Comparison of ENCODE assay signal across 1 cellular context in the genomic region with DNA sequence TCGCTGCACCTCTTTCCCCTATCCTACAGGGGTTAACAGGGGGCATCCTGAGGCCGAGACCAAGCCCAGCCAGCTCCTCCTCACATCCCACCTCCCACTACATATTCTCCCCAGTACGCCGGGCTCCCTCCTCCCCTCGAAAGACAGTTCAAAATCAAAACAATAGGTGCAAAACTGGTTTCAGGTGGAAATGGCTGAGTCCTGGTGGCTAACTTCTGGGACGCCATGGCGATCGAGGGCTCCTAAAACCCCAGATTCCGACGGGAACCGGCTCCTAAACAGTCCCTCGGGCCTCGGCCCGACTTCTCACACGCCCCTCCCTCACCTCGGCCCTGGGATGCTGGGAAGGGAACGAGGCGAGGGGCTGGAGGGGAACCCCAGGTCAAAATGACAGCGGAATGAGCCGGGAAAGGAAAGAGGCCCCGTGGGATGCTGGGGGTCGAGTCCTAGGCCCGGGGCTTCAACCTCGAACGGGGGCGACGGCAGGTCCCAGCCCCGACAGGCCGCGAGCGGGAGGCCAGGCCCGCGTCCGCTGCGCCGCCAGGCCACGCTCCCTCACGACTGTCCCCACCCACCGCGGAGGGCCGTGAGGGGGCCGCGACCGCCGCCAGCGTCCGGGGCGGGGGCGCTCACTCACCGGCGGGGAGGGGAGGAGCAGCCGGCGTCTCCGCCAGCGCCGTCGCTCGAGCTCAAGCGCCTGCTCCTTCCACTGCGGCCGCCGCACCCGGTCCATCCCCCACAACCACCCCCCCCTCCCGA.
TF ChIP-seq lines count a peak whose summit lies in the region.

No MANE protein-coding gene starts in this region.

TF ChIP-seq in K562, 482 proteins besides CTCF, POLR2A, EP300 and RAD21 (continued from another document and continues in another):
- TF ChIP-seq, protein P1, sequence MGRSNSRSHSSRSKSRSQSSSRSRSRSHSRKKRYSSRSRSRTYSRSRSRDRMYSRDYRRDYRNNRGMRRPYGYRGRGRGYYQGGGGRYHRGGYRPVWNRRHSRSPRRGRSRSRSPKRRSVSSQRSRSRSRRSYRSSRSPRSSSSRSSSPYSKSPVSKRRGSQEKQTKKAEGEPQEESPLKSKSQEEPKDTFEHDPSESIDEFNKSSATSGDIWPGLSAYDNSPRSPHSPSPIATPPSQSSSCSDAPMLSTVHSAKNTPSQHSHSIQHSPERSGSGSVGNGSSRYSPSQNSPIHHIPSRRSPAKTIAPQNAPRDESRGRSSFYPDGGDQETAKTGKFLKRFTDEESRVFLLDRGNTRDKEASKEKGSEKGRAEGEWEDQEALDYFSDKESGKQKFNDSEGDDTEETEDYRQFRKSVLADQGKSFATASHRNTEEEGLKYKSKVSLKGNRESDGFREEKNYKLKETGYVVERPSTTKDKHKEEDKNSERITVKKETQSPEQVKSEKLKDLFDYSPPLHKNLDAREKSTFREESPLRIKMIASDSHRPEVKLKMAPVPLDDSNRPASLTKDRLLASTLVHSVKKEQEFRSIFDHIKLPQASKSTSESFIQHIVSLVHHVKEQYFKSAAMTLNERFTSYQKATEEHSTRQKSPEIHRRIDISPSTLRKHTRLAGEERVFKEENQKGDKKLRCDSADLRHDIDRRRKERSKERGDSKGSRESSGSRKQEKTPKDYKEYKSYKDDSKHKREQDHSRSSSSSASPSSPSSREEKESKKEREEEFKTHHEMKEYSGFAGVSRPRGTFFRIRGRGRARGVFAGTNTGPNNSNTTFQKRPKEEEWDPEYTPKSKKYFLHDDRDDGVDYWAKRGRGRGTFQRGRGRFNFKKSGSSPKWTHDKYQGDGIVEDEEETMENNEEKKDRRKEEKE (IDR thresholded peaks at IDR 0.05; ENCODE audit: borderline replicate concordance in 1 of 2, control insufficient read depth in 1 of 2, low read depth in 2 of 2, low read length in 1 of 2), result no peak
- TF ChIP-seq, protein P2, sequence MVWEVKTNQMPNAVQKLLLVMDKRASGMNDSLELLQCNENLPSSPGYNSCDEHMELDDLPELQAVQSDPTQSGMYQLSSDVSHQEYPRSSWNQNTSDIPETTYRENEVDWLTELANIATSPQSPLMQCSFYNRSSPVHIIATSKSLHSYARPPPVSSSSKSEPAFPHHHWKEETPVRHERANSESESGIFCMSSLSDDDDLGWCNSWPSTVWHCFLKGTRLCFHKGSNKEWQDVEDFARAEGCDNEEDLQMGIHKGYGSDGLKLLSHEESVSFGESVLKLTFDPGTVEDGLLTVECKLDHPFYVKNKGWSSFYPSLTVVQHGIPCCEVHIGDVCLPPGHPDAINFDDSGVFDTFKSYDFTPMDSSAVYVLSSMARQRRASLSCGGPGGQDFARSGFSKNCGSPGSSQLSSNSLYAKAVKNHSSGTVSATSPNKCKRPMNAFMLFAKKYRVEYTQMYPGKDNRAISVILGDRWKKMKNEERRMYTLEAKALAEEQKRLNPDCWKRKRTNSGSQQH (CRISPR knock-in tag; IDR thresholded peaks at IDR 0.05), result no peak
- TF ChIP-seq ERF (CRISPR knock-in tag; IDR thresholded peaks at IDR 0.05), result 0 out of 2 replicates have a peak, but pooled peaks have one; percentile 43
- peak; percentile 92 for TF ChIP-seq ZFX (CRISPR knock-in tag; IDR thresholded peaks at IDR 0.05)
- no peak for TF ChIP-seq ZNF274 (IDR thresholded peaks at IDR 0.05; ENCODE audit: borderline replicate concordance, low read depth, low read length)
- peak; percentile 5; the same call in 1 of the 2 replicates for TF ChIP-seq CREM (IDR thresholded peaks at IDR 0.05; ENCODE audit: low read depth)
- peak; percentile 56 for TF ChIP-seq SAP30 (IDR thresholded peaks at IDR 0.05; ENCODE audit: borderline replicate concordance, insufficient read depth, low read depth, low read length, poor library complexity, severe bottlenecking)
- no peak for TF ChIP-seq LARP7 (IDR thresholded peaks at IDR 0.05)
- TF ChIP-seq, protein P3, sequence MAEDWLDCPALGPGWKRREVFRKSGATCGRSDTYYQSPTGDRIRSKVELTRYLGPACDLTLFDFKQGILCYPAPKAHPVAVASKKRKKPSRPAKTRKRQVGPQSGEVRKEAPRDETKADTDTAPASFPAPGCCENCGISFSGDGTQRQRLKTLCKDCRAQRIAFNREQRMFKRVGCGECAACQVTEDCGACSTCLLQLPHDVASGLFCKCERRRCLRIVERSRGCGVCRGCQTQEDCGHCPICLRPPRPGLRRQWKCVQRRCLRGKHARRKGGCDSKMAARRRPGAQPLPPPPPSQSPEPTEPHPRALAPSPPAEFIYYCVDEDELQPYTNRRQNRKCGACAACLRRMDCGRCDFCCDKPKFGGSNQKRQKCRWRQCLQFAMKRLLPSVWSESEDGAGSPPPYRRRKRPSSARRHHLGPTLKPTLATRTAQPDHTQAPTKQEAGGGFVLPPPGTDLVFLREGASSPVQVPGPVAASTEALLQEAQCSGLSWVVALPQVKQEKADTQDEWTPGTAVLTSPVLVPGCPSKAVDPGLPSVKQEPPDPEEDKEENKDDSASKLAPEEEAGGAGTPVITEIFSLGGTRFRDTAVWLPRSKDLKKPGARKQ (CRISPR knock-in tag; IDR thresholded peaks at IDR 0.05), result no peak
- 0 out of 2 replicates have a peak, but pooled peaks have one; percentile 47 for TF ChIP-seq E2F3 (CRISPR knock-in tag; IDR thresholded peaks at IDR 0.05)
- TF ChIP-seq RBM15 (IDR thresholded peaks at IDR 0.05; ENCODE audit: insufficient read depth, low read length), result no peak
- TF ChIP-seq, protein P4, sequence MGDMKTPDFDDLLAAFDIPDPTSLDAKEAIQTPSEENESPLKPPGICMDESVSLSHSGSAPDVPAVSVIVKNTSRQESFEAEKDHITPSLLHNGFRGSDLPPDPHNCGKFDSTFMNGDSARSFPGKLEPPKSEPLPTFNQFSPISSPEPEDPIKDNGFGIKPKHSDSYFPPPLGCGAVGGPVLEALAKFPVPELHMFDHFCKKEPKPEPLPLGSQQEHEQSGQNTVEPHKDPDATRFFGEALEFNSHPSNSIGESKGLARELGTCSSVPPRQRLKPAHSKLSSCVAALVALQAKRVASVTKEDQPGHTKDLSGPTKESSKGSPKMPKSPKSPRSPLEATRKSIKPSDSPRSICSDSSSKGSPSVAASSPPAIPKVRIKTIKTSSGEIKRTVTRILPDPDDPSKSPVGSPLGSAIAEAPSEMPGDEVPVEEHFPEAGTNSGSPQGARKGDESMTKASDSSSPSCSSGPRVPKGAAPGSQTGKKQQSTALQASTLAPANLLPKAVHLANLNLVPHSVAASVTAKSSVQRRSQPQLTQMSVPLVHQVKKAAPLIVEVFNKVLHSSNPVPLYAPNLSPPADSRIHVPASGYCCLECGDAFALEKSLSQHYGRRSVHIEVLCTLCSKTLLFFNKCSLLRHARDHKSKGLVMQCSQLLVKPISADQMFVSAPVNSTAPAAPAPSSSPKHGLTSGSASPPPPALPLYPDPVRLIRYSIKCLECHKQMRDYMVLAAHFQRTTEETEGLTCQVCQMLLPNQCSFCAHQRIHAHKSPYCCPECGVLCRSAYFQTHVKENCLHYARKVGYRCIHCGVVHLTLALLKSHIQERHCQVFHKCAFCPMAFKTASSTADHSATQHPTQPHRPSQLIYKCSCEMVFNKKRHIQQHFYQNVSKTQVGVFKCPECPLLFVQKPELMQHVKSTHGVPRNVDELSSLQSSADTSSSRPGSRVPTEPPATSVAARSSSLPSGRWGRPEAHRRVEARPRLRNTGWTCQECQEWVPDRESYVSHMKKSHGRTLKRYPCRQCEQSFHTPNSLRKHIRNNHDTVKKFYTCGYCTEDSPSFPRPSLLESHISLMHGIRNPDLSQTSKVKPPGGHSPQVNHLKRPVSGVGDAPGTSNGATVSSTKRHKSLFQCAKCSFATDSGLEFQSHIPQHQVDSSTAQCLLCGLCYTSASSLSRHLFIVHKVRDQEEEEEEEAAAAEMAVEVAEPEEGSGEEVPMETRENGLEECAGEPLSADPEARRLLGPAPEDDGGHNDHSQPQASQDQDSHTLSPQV (IDR thresholded peaks at IDR 0.05), result 0 out of 2 replicates have a peak, but pooled peaks have one; percentile 27
- no peak for TF ChIP-seq ZNF696 (CRISPR knock-in tag; conservative IDR thresholded peaks at IDR 0.05)
- TF ChIP-seq POLR2G (IDR thresholded peaks at IDR 0.05; ENCODE audit: low read depth, low read length), result peak; percentile 84
- TF ChIP-seq EGR1 (conservative IDR thresholded peaks at IDR 0.05), result peak; percentile 11; the same call in 1 of the 2 replicates
- TF ChIP-seq SMAD4 (CRISPR knock-in tag; conservative IDR thresholded peaks at IDR 0.05), result 0 out of 2 replicates have a peak, but pooled peaks have one; percentile 37
- TF ChIP-seq, protein P5, sequence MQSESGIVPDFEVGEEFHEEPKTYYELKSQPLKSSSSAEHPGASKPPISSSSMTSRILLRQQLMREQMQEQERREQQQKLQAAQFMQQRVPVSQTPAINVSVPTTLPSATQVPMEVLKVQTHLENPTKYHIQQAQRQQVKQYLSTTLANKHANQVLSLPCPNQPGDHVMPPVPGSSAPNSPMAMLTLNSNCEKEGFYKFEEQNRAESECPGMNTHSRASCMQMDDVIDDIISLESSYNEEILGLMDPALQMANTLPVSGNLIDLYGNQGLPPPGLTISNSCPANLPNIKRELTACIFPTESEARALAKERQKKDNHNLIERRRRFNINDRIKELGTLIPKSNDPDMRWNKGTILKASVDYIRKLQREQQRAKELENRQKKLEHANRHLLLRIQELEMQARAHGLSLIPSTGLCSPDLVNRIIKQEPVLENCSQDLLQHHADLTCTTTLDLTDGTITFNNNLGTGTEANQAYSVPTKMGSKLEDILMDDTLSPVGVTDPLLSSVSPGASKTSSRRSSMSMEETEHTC (IDR thresholded peaks at IDR 0.05), result no peak
- TF ChIP-seq ZNF830 (CRISPR knock-in tag; IDR thresholded peaks at IDR 0.05), result no peak
- peak; percentile 54 to 88; a peak in 2 of 4 replicates for TF ChIP-seq MAZ (CRISPR knock-in tag; conservative IDR thresholded peaks at IDR 0.05 in 1 of 2, IDR thresholded peaks at IDR 0.05 in 1 of 2)
- TF ChIP-seq, protein P6, sequence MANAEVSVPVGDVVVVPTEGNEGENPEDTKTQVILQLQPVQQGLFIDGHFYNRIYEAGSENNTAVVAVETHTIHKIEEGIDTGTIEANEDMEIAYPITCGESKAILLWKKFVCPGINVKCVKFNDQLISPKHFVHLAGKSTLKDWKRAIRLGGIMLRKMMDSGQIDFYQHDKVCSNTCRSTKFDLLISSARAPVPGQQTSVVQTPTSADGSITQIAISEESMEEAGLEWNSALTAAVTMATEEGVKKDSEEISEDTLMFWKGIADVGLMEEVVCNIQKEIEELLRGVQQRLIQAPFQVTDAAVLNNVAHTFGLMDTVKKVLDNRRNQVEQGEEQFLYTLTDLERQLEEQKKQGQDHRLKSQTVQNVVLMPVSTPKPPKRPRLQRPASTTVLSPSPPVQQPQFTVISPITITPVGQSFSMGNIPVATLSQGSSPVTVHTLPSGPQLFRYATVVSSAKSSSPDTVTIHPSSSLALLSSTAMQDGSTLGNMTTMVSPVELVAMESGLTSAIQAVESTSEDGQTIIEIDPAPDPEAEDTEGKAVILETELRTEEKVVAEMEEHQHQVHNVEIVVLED (CRISPR knock-in tag; IDR thresholded peaks at IDR 0.05), result peak; percentile 54
- no peak for TF ChIP-seq POLR3G (IDR thresholded peaks at IDR 0.05; ENCODE audit: extremely low read depth, insufficient read length, insufficient replicate concordance)
- no peak for TF ChIP-seq FIP1L1 (IDR thresholded peaks at IDR 0.05; ENCODE audit: low read depth, low read length, poor library complexity, severe bottlenecking)
- TF ChIP-seq, protein P7, sequence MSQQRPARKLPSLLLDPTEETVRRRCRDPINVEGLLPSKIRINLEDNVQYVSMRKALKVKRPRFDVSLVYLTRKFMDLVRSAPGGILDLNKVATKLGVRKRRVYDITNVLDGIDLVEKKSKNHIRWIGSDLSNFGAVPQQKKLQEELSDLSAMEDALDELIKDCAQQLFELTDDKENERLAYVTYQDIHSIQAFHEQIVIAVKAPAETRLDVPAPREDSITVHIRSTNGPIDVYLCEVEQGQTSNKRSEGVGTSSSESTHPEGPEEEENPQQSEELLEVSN (IDR thresholded peaks at IDR 0.05; ENCODE audit: borderline replicate concordance in 1 of 2, extremely low read depth in 1 of 2, insufficient read depth in 1 of 2, insufficient read length in 1 of 2, low read depth in 1 of 2, low read length in 1 of 2, poor library complexity in 1 of 2, severe bottlenecking in 1 of 2), result peak; percentile 34 to 51
- peak; percentile 92 for TF ChIP-seq ZBTB7A (IDR thresholded peaks at IDR 0.05; ENCODE audit: borderline replicate concordance, control insufficient read depth, low read depth, low read length)
- TF ChIP-seq HMGN3 (IDR thresholded peaks at IDR 0.05; ENCODE audit: borderline replicate concordance, extremely low read depth, insufficient read length, low read depth, low read length), result peak; percentile 46
- no peak for TF ChIP-seq ZNF133 (CRISPR knock-in tag; IDR thresholded peaks at IDR 0.05)
- no peak for TF ChIP-seq HDAC1 (IDR thresholded peaks at IDR 0.05)
